Comparison of ENCODE assay signal across 8 cellular contexts in the genomic region with DNA sequence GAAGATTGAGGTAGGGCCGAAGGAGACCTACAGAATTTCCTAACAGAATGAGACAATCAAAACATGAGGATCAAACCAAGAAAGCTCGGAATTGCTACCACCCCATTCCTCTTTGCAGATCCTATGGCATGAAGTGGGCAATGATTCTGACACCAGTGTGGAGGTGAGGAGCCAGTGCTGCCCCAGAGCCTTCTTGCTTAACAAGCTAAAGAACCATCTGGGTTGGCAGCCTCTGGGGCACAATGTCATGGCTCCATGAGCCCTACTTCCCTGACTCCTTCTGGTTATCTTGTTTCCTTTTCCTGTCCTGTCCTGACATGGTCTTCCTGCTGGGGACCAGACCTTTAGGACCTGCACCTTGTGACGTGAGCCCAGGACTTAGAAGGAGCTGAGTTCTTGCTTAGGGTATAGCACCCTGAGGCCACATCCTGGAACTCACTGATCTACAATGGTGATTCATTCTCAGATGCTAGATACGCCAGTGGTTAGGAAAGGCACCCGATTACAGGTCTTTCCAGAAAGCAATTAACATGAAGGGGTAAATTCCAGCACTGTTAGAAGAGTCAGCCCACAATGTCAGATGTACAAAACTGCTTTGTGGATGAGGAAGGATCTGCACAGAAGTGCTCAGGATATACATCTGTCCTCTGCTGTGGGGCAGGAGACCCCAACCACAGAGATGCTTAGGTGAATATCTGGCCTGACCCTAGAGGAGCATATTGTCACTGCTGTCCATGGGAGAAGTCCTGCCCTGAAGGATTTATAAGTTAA.
DNase-seq lines count a peak whose midpoint lies in the region; ATAC-seq and TF ChIP-seq lines count a peak whose summit lies in the region.

No MANE protein-coding gene starts in this region.

- H3K4me1 ChIP-seq in SJCRH30, result 0 out of 2 replicates have a peak, but pooled peaks cover 8% of the 10 kb centered on the region

- CTCF ChIA-PET in activated CD4-positive, alpha-beta memory T cell treated with anti-CD3 and anti-CD28 coated beads for 36 hours (lab: Charles Lee), result interaction anchor here (0.8 to 1.0 kb wide), 2 partner anchors 219 to 321 kb away, joined by 3 read pairs; no protein-coding TSS in a partner anchor

- H3K9me3 ChIP-seq in SJCRH30 (replicated peaks) (no peaks in the 10 kb centered on the region), MG63 (no peaks in the 10 kb centered on the region)

- no peaks in the 10 kb centered on the region for H3K27me3 ChIP-seq in SJCRH30
- H3K27me3 ChIP-seq in MG63, result no peaks in the 10 kb centered on the region

- peaks cover 25% of the 10 kb centered on the region for H3K4me1 Mint-ChIP-seq in activated CD4-positive, alpha-beta memory T cell treated with anti-CD3 and anti-CD28 coated beads for 36 hours (ENCODE audit: low read depth)

- peak; percentile 54 for ATAC-seq in GM18511 (IDR thresholded peaks at IDR 0.05; ENCODE audit: unreplicated experiment)
- ATAC-seq in GM19351 (IDR thresholded peaks at IDR 0.05; ENCODE audit: unreplicated experiment), result no peak

- H3K36me3 Mint-ChIP-seq in activated CD4-positive, alpha-beta memory T cell treated with anti-CD3 and anti-CD28 coated beads for 36 hours, result no peaks in the 10 kb centered on the region

- H3K27ac Mint-ChIP-seq in activated CD4-positive, alpha-beta memory T cell treated with anti-CD3 and anti-CD28 coated beads for 36 hours, result no peak overlapping the region

- H3K4me3 ChIP-seq in fibroblast of pulmonary artery (replicated peaks; ENCODE audit: low read depth, low read length), result no peak overlapping the region
- no peak overlapping the region for H3K4me3 ChIP-seq in SJCRH30
- no peak overlapping the region for H3K4me3 ChIP-seq in MG63

- peak; percentile 59 for DNase-seq in activated CD4-positive, alpha-beta memory T cell treated with anti-CD3 and anti-CD28 coated beads for 36 hours
- DNase-seq in fibroblast of pulmonary artery (ENCODE audit: low read depth), result peak; percentile 59
- peak; percentile 23 to 38 for DNase-seq in stimulated activated CD4-positive, alpha-beta T cell treated with anti-CD3 and anti-CD28 coated beads, Interleukin-2, amount 100 ng/mL, for 48 hours
- no peak for DNase-seq in SJCRH30
- no peak for DNase-seq in MG63
- DNase-seq in nucleus accumbens (lab: John Stamatoyannopoulos, UW), result no peak

- TF ChIP-seq CTCF in fibroblast of pulmonary artery (IDR thresholded peaks at IDR 0.05; ENCODE audit: low read length, missing control alignments), result no peak

- no peaks in the 10 kb centered on the region for H3K9me3 Mint-ChIP-seq in activated CD4-positive, alpha-beta memory T cell treated with anti-CD3 and anti-CD28 coated beads for 36 hours

- no peak overlapping the region for H3K4me3 Mint-ChIP-seq in activated CD4-positive, alpha-beta memory T cell treated with anti-CD3 and anti-CD28 coated beads for 36 hours

- no peak overlapping the region for H3K27ac ChIP-seq in SJCRH30

- H3K36me3 ChIP-seq in SJCRH30 (no peaks in the 10 kb centered on the region), MG63 (no peaks in the 10 kb centered on the region)

- POLR2A ChIA-PET in activated CD4-positive, alpha-beta memory T cell treated with anti-CD3 and anti-CD28 coated beads for 36 hours (lab: Charles Lee), result interaction anchor here (1.2 kb wide), 1 partner anchor 327 kb away, joined by 3 read pairs; no protein-coding TSS in a partner anchor

- H3K27me3 Mint-ChIP-seq in activated CD4-positive, alpha-beta memory T cell treated with anti-CD3 and anti-CD28 coated beads for 36 hours, result no peaks in the 10 kb centered on the region

- intact Hi-C loops in activated CD4-positive, alpha-beta memory T cell treated with anti-CD3 and anti-CD28 coated beads for 36 hours (cut with micrococcal nuclease), result loop anchor here (2.0 kb wide), 1 partner anchor 14 kb away; no protein-coding TSS in a partner anchor

Comparison
In these comparisons a context has a peak if more than half of its experiments do, and no peak if none do; other contexts are left out.
1. DNase-seq: peak in activated CD4-positive, alpha-beta memory T cell treated with anti-CD3 and anti-CD28 coated beads for 36 hours (single experiment), fibroblast of pulmonary artery (single experiment) and stimulated activated CD4-positive, alpha-beta T cell treated with anti-CD3 and anti-CD28 coated beads, Interleukin-2, amount 100 ng/mL, for 48 hours (2 of 2); none in SJCRH30 (0 of 2), MG63 (single experiment) and nucleus accumbens (0 of 56).